In genomic region chr16:88772871-88773811, GRCh38 we compare ENCODE assay signal across 1 cellular context.
TF ChIP-seq lines count a peak whose summit lies in the region.

No MANE protein-coding gene starts in this region.

TF ChIP-seq in H1, 55 proteins besides CTCF, POLR2A, EP300 and RAD21 (continued from another document):
- no peak for TF ChIP-seq TAF1 (IDR thresholded peaks at IDR 0.05; ENCODE audit: low read depth, low read length)
- no peak for TF ChIP-seq CEBPB (IDR thresholded peaks at IDR 0.05; ENCODE audit: low read depth, low read length)
- no peak for TF ChIP-seq SRF (IDR thresholded peaks at IDR 0.05; ENCODE audit: low read depth, low read length)
- no peak for TF ChIP-seq RXRA (IDR thresholded peaks at IDR 0.05; ENCODE audit: insufficient read depth, low read depth, low read length)
- no peak for TF ChIP-seq YY1 (IDR thresholded peaks at IDR 0.05; ENCODE audit: low read depth, low read length)
- no peak for TF ChIP-seq SIX5 (IDR thresholded peaks at IDR 0.05; ENCODE audit: low read depth, low read length)
- no peak for TF ChIP-seq JUND (IDR thresholded peaks at IDR 0.05; ENCODE audit: low read length)
- no peak for TF ChIP-seq FOSL1 (IDR thresholded peaks at IDR 0.05; ENCODE audit: insufficient read depth, low read depth, low read length)
- TF ChIP-seq, protein P1, sequence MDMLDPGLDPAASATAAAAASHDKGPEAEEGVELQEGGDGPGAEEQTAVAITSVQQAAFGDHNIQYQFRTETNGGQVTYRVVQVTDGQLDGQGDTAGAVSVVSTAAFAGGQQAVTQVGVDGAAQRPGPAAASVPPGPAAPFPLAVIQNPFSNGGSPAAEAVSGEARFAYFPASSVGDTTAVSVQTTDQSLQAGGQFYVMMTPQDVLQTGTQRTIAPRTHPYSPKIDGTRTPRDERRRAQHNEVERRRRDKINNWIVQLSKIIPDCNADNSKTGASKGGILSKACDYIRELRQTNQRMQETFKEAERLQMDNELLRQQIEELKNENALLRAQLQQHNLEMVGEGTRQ (IDR thresholded peaks at IDR 0.05; ENCODE audit: low read length) = no peak
- no peak for TF ChIP-seq KDM1A (IDR thresholded peaks at IDR 0.05; ENCODE audit: borderline replicate concordance, low read length)
